Comparison of ENCODE assay signal across 1 cellular context in the genomic region with DNA sequence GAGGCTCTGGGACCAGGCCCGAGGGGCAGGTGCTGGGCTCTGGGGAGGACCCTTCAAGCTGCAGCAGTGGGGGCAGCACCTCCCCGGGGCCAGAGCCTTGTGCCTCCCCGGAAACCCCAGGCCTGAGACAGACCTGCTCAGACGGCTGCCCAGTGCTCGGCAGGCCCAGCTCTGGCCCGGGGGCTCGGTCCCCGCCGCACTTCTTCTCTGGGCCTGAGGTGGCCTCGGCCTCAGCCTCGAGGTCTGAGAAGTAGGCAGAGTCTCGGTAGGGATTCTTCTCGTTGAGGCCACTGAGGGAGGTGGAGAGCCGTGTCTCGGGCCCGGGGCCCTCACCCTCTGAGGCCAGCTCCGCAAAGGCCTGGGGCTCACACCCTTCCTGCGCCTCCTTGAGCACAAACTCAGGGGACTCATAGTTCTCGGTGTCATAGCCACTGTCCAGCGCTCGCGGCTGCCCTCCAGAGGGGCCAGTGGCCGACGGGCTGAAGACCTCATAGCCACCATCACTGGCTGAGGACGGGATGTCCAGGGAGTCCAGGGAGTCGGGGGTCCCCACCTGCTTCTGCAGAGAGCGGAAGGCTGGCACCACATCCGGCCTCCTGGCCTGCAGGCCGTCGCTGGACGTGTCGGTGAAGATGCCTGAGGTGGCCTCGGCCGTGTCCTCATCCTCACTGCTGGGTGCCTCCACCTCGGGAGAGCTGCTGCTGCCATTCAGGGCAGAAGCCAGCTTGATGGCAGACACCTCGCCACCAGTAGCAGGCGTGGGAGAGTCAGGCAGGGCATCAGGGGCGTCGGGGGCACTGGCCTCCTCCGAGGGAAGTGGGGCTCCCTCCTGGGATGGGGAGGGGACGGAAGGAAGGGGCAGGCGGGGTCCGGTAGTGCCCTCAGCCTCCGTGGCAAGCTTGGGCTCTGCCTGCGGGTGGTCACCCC.
TF ChIP-seq lines count a peak whose summit lies in the region.

No MANE protein-coding gene starts in this region.

TF ChIP-seq in GM23338, 12 proteins besides CTCF, POLR2A, EP300 and RAD21 (continued from another document):
- TF ChIP-seq, protein P1, sequence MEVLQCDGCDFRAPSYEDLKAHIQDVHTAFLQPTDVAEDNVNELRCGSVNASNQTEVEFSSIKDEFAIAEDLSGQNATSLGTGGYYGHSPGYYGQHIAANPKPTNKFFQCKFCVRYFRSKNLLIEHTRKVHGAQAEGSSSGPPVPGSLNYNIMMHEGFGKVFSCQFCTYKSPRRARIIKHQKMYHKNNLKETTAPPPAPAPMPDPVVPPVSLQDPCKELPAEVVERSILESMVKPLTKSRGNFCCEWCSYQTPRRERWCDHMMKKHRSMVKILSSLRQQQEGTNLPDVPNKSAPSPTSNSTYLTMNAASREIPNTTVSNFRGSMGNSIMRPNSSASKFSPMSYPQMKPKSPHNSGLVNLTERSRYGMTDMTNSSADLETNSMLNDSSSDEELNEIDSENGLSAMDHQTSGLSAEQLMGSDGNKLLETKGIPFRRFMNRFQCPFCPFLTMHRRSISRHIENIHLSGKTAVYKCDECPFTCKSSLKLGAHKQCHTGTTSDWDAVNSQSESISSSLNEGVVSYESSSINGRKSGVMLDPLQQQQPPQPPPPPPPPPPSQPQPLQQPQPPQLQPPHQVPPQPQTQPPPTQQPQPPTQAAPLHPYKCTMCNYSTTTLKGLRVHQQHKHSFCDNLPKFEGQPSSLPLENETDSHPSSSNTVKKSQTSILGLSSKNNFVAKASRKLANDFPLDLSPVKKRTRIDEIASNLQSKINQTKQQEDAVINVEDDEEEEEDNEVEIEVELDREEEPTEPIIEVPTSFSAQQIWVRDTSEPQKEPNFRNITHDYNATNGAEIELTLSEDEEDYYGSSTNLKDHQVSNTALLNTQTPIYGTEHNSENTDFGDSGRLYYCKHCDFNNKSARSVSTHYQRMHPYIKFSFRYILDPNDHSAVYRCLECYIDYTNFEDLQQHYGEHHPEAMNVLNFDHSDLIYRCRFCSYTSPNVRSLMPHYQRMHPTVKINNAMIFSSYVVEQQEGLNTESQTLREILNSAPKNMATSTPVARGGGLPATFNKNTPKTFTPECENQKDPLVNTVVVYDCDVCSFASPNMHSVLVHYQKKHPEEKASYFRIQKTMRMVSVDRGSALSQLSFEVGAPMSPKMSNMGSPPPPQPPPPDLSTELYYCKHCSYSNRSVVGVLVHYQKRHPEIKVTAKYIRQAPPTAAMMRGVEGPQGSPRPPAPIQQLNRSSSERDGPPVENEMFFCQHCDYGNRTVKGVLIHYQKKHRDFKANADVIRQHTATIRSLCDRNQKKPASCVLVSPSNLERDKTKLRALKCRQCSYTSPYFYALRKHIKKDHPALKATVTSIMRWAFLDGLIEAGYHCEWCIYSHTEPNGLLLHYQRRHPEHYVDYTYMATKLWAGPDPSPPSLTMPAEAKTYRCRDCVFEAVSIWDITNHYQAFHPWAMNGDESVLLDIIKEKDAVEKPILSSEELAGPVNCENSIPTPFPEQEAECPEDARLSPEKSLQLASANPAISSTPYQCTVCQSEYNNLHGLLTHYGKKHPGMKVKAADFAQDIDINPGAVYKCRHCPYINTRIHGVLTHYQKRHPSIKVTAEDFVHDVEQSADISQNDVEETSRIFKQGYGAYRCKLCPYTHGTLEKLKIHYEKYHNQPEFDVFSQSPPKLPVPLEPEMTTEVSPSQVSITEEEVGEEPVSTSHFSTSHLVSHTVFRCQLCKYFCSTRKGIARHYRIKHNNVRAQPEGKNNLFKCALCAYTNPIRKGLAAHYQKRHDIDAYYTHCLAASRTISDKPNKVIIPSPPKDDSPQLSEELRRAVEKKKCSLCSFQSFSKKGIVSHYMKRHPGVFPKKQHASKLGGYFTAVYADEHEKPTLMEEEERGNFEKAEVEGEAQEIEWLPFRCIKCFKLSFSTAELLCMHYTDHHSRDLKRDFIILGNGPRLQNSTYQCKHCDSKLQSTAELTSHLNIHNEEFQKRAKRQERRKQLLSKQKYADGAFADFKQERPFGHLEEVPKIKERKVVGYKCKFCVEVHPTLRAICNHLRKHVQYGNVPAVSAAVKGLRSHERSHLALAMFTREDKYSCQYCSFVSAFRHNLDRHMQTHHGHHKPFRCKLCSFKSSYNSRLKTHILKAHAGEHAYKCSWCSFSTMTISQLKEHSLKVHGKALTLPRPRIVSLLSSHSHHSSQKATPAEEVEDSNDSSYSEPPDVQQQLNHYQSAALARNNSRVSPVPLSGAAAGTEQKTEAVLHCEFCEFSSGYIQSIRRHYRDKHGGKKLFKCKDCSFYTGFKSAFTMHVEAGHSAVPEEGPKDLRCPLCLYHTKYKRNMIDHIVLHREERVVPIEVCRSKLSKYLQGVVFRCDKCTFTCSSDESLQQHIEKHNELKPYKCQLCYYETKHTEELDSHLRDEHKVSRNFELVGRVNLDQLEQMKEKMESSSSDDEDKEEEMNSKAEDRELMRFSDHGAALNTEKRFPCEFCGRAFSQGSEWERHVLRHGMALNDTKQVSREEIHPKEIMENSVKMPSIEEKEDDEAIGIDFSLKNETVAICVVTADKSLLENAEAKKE (CRISPR knock-in tag; IDR thresholded peaks at IDR 0.05) = no peak
- TF ChIP-seq EZH2phosphoT487 (IDR thresholded peaks at IDR 0.05; ENCODE audit: unreplicated experiment) = no peak
- TF ChIP-seq POLR2AphosphoS5 (IDR thresholded peaks at IDR 0.05; ENCODE audit: low read depth) = no peak
- TF ChIP-seq EZH2 (IDR thresholded peaks at IDR 0.05; ENCODE audit: low read depth, unreplicated experiment) = no peak
- TF ChIP-seq ZNF114 (CRISPR knock-in tag; IDR thresholded peaks at IDR 0.05) = no peak
